8 cellular contexts compared by ENCODE assay signal in the genomic region with DNA sequence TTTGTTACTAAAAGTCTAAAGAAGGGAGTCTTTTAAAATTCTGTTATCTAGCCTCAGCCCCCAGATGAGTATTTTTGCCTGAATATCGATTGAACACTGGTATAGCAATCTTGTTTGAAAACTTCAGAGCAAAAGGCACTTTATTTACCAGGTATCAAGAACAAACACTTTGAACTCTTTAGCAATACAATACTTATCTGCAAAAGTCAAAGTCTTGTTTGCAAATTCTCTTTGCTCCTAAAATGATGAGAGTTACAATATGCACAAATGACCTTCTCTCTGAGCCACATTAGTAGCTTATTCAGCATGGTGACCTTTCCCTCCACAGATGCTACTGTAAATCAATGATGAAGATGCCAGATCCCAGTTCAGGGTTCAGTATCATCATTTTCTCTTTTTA.
"Had no signal": no experiment of that assay in that cellular context is flagged by ENCODE, and none has a peak within 500 bp of the region (broad histone marks: within the 10 kb centered on the region; RNA-seq: fewer than 3 reads in every experiment).

No MANE protein-coding gene starts in this region.

- H3K27ac ChIP-seq: GM23248 had no signal

- H3K27ac Mint-ChIP-seq: H9 had no signal

- DNase-seq: GM23248, H9, HCEC 1CT, IMR-90 had no signal

- H3K4me1 Mint-ChIP-seq: H9 had no signal

- ATAC-seq: K562 had no signal

- H3K9ac ChIP-seq: GM23248 had no signal

- H3K4me3 Mint-ChIP-seq: H9 had no signal

- H2AFZ ChIP-seq: GM23248 had no signal

- H3K4me3 ChIP-seq: GM23248, K562 had no signal

- FAIRE-seq: H1, H54, HTR-8/SVneo, K562 had no signal
